In genomic region chr1:77783141-77783540, GRCh38 we compare ENCODE assay signal across 1 cellular context.
TF ChIP-seq lines count a peak whose summit lies in the region.

No MANE protein-coding gene starts in this region.

TF ChIP-seq in K562, 482 proteins besides CTCF, POLR2A, EP300 and RAD21 (continued from another document):
- TF ChIP-seq PATZ1 (CRISPR knock-in tag; IDR thresholded peaks at IDR 0.05; ENCODE audit: borderline replicate concordance) (no peak), CHD4 (IDR thresholded peaks at IDR 0.05; ENCODE audit: insufficient read depth, insufficient replicate concordance, low read depth, low read length, poor library complexity, severe bottlenecking) (no peak)
